In the genomic region with DNA sequence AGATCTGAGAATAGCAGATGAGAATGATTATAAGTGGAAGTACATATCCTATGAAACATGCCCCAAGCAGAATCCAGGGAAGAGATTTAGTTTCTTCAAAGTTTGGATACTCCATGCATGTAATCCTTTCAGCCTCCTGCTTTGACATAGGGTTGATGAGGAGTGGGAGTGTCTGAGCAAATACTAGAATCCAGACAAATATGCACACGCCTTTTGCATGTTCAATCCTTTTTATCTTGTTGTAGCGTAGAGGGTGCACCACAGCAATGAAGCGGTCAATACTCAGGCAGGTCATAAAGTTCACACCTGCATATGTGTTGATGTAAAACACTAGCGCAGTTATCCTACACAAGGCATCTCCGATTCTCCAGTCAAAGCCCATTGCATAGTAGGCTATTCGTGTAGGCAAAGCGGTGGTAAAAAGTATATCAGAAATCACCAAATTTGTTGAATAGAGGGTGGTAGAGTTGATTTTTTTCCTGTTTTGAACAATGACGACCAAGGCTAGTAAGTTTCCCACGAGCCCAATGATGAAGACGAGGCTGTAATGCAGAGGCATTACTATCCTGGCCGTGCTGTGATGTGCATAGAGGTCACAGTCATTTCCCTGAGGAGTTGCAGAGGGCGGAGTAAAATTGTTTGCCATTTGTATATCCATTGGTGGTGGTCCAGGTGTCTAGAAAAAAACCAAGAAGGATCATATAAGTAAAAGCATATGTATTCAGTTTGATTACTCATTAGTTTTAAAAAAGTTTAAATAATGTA, we compare ENCODE assay signal across 1 cellular context.
TF ChIP-seq lines count a peak whose summit lies in the region.

No MANE protein-coding gene starts in this region.

TF ChIP-seq in H1, 55 proteins besides CTCF, POLR2A, EP300 and RAD21:
- TF ChIP-seq SP2 (IDR thresholded peaks at IDR 0.05; ENCODE audit: low read length) = no peak
- TF ChIP-seq TCF12 (IDR thresholded peaks at IDR 0.05; ENCODE audit: low read depth, low read length) = no peak
- TF ChIP-seq ASH2L (IDR thresholded peaks at IDR 0.05; ENCODE audit: low read length) = no peak
- TF ChIP-seq TAF7 (optimal IDR thresholded peaks at IDR 0.05; ENCODE audit: borderline replicate concordance, low read depth, low read length) = no peak
- TF ChIP-seq GTF2F1 (IDR thresholded peaks at IDR 0.05; ENCODE audit: borderline replicate concordance, low read depth, low read length) = no peak
- no peak for TF ChIP-seq BCL11A (IDR thresholded peaks at IDR 0.05; ENCODE audit: low read depth in 2 of 2, low read length in 2 of 2)
- TF ChIP-seq HDAC2 (IDR thresholded peaks at IDR 0.05; ENCODE audit: borderline replicate concordance in 1 of 2, low read depth in 2 of 2, low read length in 2 of 2) = no peak
- TF ChIP-seq, protein P1, sequence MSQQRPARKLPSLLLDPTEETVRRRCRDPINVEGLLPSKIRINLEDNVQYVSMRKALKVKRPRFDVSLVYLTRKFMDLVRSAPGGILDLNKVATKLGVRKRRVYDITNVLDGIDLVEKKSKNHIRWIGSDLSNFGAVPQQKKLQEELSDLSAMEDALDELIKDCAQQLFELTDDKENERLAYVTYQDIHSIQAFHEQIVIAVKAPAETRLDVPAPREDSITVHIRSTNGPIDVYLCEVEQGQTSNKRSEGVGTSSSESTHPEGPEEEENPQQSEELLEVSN (IDR thresholded peaks at IDR 0.05) = no peak
- TF ChIP-seq RBBP5 (IDR thresholded peaks at IDR 0.05; ENCODE audit: borderline replicate concordance, low read depth, low read length) = no peak
- TF ChIP-seq RFX5 (IDR thresholded peaks at IDR 0.05; ENCODE audit: borderline replicate concordance, low read depth, low read length) = no peak
- TF ChIP-seq MAFK (IDR thresholded peaks at IDR 0.05; ENCODE audit: low read depth, low read length) = no peak
- TF ChIP-seq, protein P2, sequence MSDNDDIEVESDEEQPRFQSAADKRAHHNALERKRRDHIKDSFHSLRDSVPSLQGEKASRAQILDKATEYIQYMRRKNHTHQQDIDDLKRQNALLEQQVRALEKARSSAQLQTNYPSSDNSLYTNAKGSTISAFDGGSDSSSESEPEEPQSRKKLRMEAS (IDR thresholded peaks at IDR 0.05) = no peak
- no peak for TF ChIP-seq GABPA (IDR thresholded peaks at IDR 0.05; ENCODE audit: borderline replicate concordance, insufficient read depth, low read length)
- TF ChIP-seq SP4 (IDR thresholded peaks at IDR 0.05; ENCODE audit: low read length) = no peak
- no peak for TF ChIP-seq SUZ12 (IDR thresholded peaks at IDR 0.05; ENCODE audit: low read length)
- TF ChIP-seq FOSL1 (IDR thresholded peaks at IDR 0.05; ENCODE audit: insufficient read depth, low read depth, low read length) = no peak
- no peak for TF ChIP-seq NANOG (IDR thresholded peaks at IDR 0.05; ENCODE audit: insufficient read depth, low read depth, low read length, poor library complexity, severe bottlenecking)
- no peak for TF ChIP-seq EZH2 (IDR thresholded peaks at IDR 0.05; ENCODE audit: low read depth, low read length, severe bottlenecking)
- no peak for TF ChIP-seq RNF2 (IDR thresholded peaks at IDR 0.05; ENCODE audit: borderline replicate concordance, low read depth, low read length, missing control alignments, poor library complexity, severe bottlenecking)
- no peak for TF ChIP-seq BACH1 (IDR thresholded peaks at IDR 0.05; ENCODE audit: low read length)
